In genomic region chr17:11704041-11704440, GRCh38 we compare ENCODE assay signal across 35 cellular contexts.
DNase-seq lines count a peak whose midpoint lies in the region; ATAC-seq and TF ChIP-seq lines count a peak whose summit lies in the region.
"Had no signal": no experiment of that assay in that cellular context is flagged by ENCODE, and none has a peak within 500 bp of the region (broad histone marks: within the 10 kb centered on the region; RNA-seq: fewer than 3 reads in every experiment).

No MANE protein-coding gene starts in this region.

- CTCF ChIA-PET in MCF 10A (lab: Yijun Ruan, JAX) = no interaction called here

- H3K4me3 ChIP-seq in breast epithelium (no peak overlapping the region), esophagus muscularis mucosa (no peak overlapping the region), neuronal stem cell (ENCODE audit: low read length in 2 of 2) (no peak overlapping the region)
- H3K4me3 ChIP-seq: A549; BLaER1; BLaER1 treated with 17β-estradiol and CSF1 and Interleukin-3, amounts not matched to agents 10 nM and 100 nM had no signal

- no peaks in the 10 kb centered on the region for H3K9me3 Mint-ChIP-seq in MCF 10A (ENCODE audit: unreplicated experiment)
- no peaks in the 10 kb centered on the region for H3K9me3 Mint-ChIP-seq in H9
- peaks cover 9% of the 10 kb centered on the region for H3K9me3 Mint-ChIP-seq in activated naive CD8-positive, alpha-beta T cell treated with anti-CD3 and anti-CD28 coated beads, Interleukin-2, amount 50 U/mL, for 24 hours

- POLR2A ChIA-PET in MCF 10A (lab: Yijun Ruan, JAX) = interaction anchor here (0.6 to 1.1 kb wide), 2 partner anchors 240 to 529 kb away, joined by 3 to 4 read pairs; no protein-coding TSS in a partner anchor

- H3K79me2 ChIP-seq in H9 (ENCODE audit: insufficient read depth, low read length) = no peaks in the 10 kb centered on the region

- no peak overlapping the region for H2BK20ac ChIP-seq in H9 (ENCODE audit: low read depth, low read length, poor library complexity, severe bottlenecking)

- H3K4me1 ChIP-seq in breast epithelium (no peaks in the 10 kb centered on the region), H9 (ENCODE audit: insufficient read depth, low read length) (peaks cover 4% of the 10 kb centered on the region; the same call in 1 of the 2 replicates), esophagus muscularis mucosa (peaks cover 0 to 8% (median 0%) of the 10 kb centered on the region in 4 donors), neuronal stem cell (ENCODE audit: control insufficient read depth in 2 of 2, insufficient read depth in 1 of 2, low read depth in 1 of 2, low read length in 2 of 2) (no peaks in the 10 kb centered on the region)
- H3K4me1 ChIP-seq: A549, BE2C, BLaER1, Caco-2 had no signal

- no peaks in the 10 kb centered on the region for H3K36me3 ChIP-seq in breast epithelium
- H3K36me3 ChIP-seq in esophagus muscularis mucosa = no peaks in the 10 kb centered on the region
- H3K36me3 ChIP-seq in neuronal stem cell (replicated peaks in 1 of 2; ENCODE audit: control insufficient read depth in 2 of 2, insufficient read depth in 2 of 2, low read length in 2 of 2) = no peaks in the 10 kb centered on the region
- H3K36me3 ChIP-seq: BE2C; BLaER1; BLaER1 treated with 17β-estradiol and CSF1 and Interleukin-3, amounts not matched to agents 10 nM and 100 nM had no signal

- H3K14ac ChIP-seq in H9 (ENCODE audit: insufficient read depth, low read length) (0 out of 2 replicates have a peak overlapping the region, but pooled peaks have one; percentile 8), neuronal stem cell (ENCODE audit: low read length) (no peak overlapping the region)

- H3K27ac ChIP-seq in breast epithelium (no peak overlapping the region), H9 (ENCODE audit: insufficient read length, low read depth, low read length) (no peak overlapping the region), esophagus muscularis mucosa (replicated peaks in 1 of 4) (no peak overlapping the region), neuronal stem cell (replicated peaks; ENCODE audit: low read length) (no peak overlapping the region)
- H3K27ac ChIP-seq: 22Rv1; A549; BLaER1; BLaER1 treated with 17β-estradiol and CSF1 and Interleukin-3, amounts not matched to agents 10 nM and 100 nM; C4-2B had no signal

- intact Hi-C loops in MCF 10A (cut with micrococcal nuclease) (no loop called here), breast epithelium (cut with DNase I; ENCODE audit: low total_unique reads) (no loop called here), esophagus muscularis mucosa (cut with DNase I) (no loop called here)

- H3T11ph ChIP-seq in H9 (ENCODE audit: low read length) = no peak overlapping the region

- peak overlapping the region; percentile 78 for H3K27ac Mint-ChIP-seq in MCF 10A (ENCODE audit: low read depth, unreplicated experiment)
- H3K27ac Mint-ChIP-seq in H9 = no peak overlapping the region
- no peak overlapping the region for H3K27ac Mint-ChIP-seq in activated naive CD8-positive, alpha-beta T cell treated with anti-CD3 and anti-CD28 coated beads, Interleukin-2, amount 50 U/mL, for 24 hours
- H3K27ac Mint-ChIP-seq: B cell; CD14-positive monocyte; CD4-positive, alpha-beta memory T cell; CD4-positive, alpha-beta T cell; CD4-positive, CD25-positive, alpha-beta regulatory T cell; CD8-positive, alpha-beta memory T cell; CD8-positive, alpha-beta T cell had no signal

- H4K5ac ChIP-seq in H9 (ENCODE audit: insufficient read length, low read depth, low read length) = no peak overlapping the region

- H3K4me2 ChIP-seq in H9 (ENCODE audit: insufficient read depth, insufficient read length, low read length) (no peak overlapping the region), neuronal stem cell (ENCODE audit: insufficient read depth, low read length, poor library complexity, severe bottlenecking) (no peak overlapping the region)
- H3K4me2 ChIP-seq: A549; BLaER1; BLaER1 treated with 17β-estradiol and CSF1 and Interleukin-3, amounts not matched to agents 10 nM and 100 nM had no signal

- no peak for TF ChIP-seq EP300 in esophagus muscularis mucosa (IDR thresholded peaks at IDR 0.05)

- H3K23ac ChIP-seq in H9 (ENCODE audit: insufficient read length, low read depth, low read length) (no peak overlapping the region), neuronal stem cell (ENCODE audit: low read depth, low read length, poor library complexity) (peak overlapping the region; percentile 11)

- DNase-seq in MCF 10A (ENCODE audit: unreplicated experiment) = no peak
- no peak for DNase-seq in breast epithelium (ENCODE audit: low spot score in 2 of 2)
- DNase-seq in H9 = no peak
- peak; percentile 90 for DNase-seq in esophagus muscularis mucosa (ENCODE audit: extremely low spot score)
- no peak for DNase-seq in neuronal stem cell (ENCODE audit: low spot score)
- no peak for DNase-seq in activated naive CD8-positive, alpha-beta T cell treated with anti-CD3 and anti-CD28 coated beads, Interleukin-2, amount 50 U/mL, for 24 hours
- no peak for DNase-seq in NCI-H226
- DNase-seq: 8988T; ACHN; AML-193; BE2C; C1 segment of cervical spinal cord; Caco-2; Calu3; CD4-positive, alpha-beta memory T cell; CD4-positive, alpha-beta T cell; CD4-positive, CD25-positive, alpha-beta regulatory T cell; CD8-positive, alpha-beta memory T cell; CD8-positive, alpha-beta T cell; COR-L47; DMS 273 treated with DMSO at 0.1 percent for 48 hours; DMS153; DMS53; DMS79; DMS79 treated with DMSO at 0.1 percent for 48 hours; DND-41; EL had no signal

- H3K4me1 Mint-ChIP-seq in MCF 10A (ENCODE audit: insufficient read depth, unreplicated experiment) (peaks cover 18% of the 10 kb centered on the region), H9 (peaks cover 9 to 11% of the 10 kb centered on the region in 2 experiments)
- no peaks in the 10 kb centered on the region for H3K4me1 Mint-ChIP-seq in activated naive CD8-positive, alpha-beta T cell treated with anti-CD3 and anti-CD28 coated beads, Interleukin-2, amount 50 U/mL, for 24 hours
- H3K4me1 Mint-ChIP-seq: B cell; CD14-positive monocyte; CD4-positive, CD25-positive, alpha-beta regulatory T cell; CD8-positive, alpha-beta memory T cell had no signal

- no CpG with 5 or more reads among the region's 3 CpGs for WGBS in H9 (ENCODE audit: extremely low coverage, insufficient read length, low lambda C conversion rate)
- WGBS in esophagus muscularis mucosa = 95% methylated on average over 3 of the region's 3 CpGs
- WGBS in neuronal stem cell (ENCODE audit: extremely low coverage in 2 of 2, insufficient read length in 2 of 2, insufficient replicate concordance in 1 of 2), 2 donors = no CpG with 5 or more reads among the region's 3 CpGs

- H4K91ac ChIP-seq in H9 (ENCODE audit: insufficient read length, low read depth, low read length) (no peak overlapping the region), neuronal stem cell (ENCODE audit: low read depth, low read length, poor library complexity) (no peak overlapping the region)

- H3K27me3 ChIP-seq in breast epithelium = no peaks in the 10 kb centered on the region
- H3K27me3 ChIP-seq in H9 (ENCODE audit: insufficient read depth, low read length) = no peaks in the 10 kb centered on the region
- peaks cover 0 to 4% (median 0%) of the 10 kb centered on the region in 4 donors for H3K27me3 ChIP-seq in esophagus muscularis mucosa
- no peaks in the 10 kb centered on the region for H3K27me3 ChIP-seq in neuronal stem cell (ENCODE audit: control insufficient read depth in 3 of 3, insufficient read depth in 3 of 3, low read depth in 1 of 3, low read length in 3 of 3)
- H3K27me3 ChIP-seq: BE2C; BLaER1; BLaER1 treated with 17β-estradiol and CSF1 and Interleukin-3, amounts not matched to agents 10 nM and 100 nM had no signal

- no peaks in the 10 kb centered on the region for H3K23me2 ChIP-seq in H9 (ENCODE audit: insufficient read length, low read depth, low read length, poor library complexity, severe bottlenecking)

- TF ChIP-seq POLR2A in breast epithelium (IDR thresholded peaks at IDR 0.05) = no peak
- no peak for TF ChIP-seq POLR2A in esophagus muscularis mucosa (IDR thresholded peaks at IDR 0.05; ENCODE audit: low read depth)

- no peak overlapping the region for H2BK12ac ChIP-seq in H9 (ENCODE audit: insufficient read length, low read depth, low read length)
- H2BK12ac ChIP-seq in neuronal stem cell (ENCODE audit: low read length) = no peak overlapping the region

- no TSS peak for BruUV-seq in MCF 10A (replicated peaks; lab: Mats Ljungman, UMichigan)

- H3K27me3 Mint-ChIP-seq in MCF 10A (ENCODE audit: insufficient read depth, unreplicated experiment) = no peaks in the 10 kb centered on the region
- H3K27me3 Mint-ChIP-seq in H9 (ENCODE audit: low read depth) = no peaks in the 10 kb centered on the region
- H3K27me3 Mint-ChIP-seq in activated naive CD8-positive, alpha-beta T cell treated with anti-CD3 and anti-CD28 coated beads, Interleukin-2, amount 50 U/mL, for 24 hours = no peaks in the 10 kb centered on the region
- H3K27me3 Mint-ChIP-seq: B cell; CD4-positive, alpha-beta T cell; CD4-positive, CD25-positive, alpha-beta regulatory T cell; CD8-positive, alpha-beta memory T cell had no signal

- H2BK120ac ChIP-seq in H9 (ENCODE audit: low read depth, low read length, poor library complexity, severe bottlenecking) = no peak overlapping the region
- no peak overlapping the region for H2BK120ac ChIP-seq in neuronal stem cell (ENCODE audit: low read depth, low read length)

- ATAC-seq in activated naive CD8-positive, alpha-beta T cell treated with anti-CD3 and anti-CD28 coated beads, Interleukin-2, amount 50 U/mL, for 24 hours = no peak
- no peak for ATAC-seq in HG03520 (IDR thresholded peaks at IDR 0.05; ENCODE audit: unreplicated experiment)
- ATAC-seq: A549; CD8-positive, alpha-beta T cell had no signal

- TF ChIP-seq CTCF in MCF 10A (IDR thresholded peaks at IDR 0.05; ENCODE audit: unreplicated experiment) = no peak
- no peak for TF ChIP-seq CTCF in breast epithelium (IDR thresholded peaks at IDR 0.05)
- no peak for TF ChIP-seq CTCF in H9 (conservative IDR thresholded peaks at IDR 0.05)
- TF ChIP-seq CTCF in esophagus muscularis mucosa (IDR thresholded peaks at IDR 0.05) = no peak

- H3K9me3 ChIP-seq in breast epithelium = no peaks in the 10 kb centered on the region
- H3K9me3 ChIP-seq in H9 (ENCODE audit: control insufficient read depth, low read depth, low read length) = no peaks in the 10 kb centered on the region
- H3K9me3 ChIP-seq in esophagus muscularis mucosa = no peaks in the 10 kb centered on the region
- no peaks in the 10 kb centered on the region for H3K9me3 ChIP-seq in neuronal stem cell (replicated peaks in 1 of 2; ENCODE audit: control insufficient read depth in 2 of 2, insufficient read depth in 1 of 2, low read depth in 1 of 2, low read length in 2 of 2)
- H3K9me3 ChIP-seq: A549; BE2C; BLaER1; BLaER1 treated with 17β-estradiol and CSF1 and Interleukin-3, amounts not matched to agents 10 nM and 100 nM; Caco-2 had no signal

- H3K79me1 ChIP-seq in H9 (ENCODE audit: insufficient read depth, low read depth, low read length, poor library complexity, severe bottlenecking) = no peaks in the 10 kb centered on the region
- no peaks in the 10 kb centered on the region for H3K79me1 ChIP-seq in neuronal stem cell (ENCODE audit: low read depth, low read length)

- no peak overlapping the region for H2AFZ ChIP-seq in H9 (ENCODE audit: low read length)
- no peak overlapping the region for H2AFZ ChIP-seq in neuronal stem cell (ENCODE audit: low read length)

- H3K36me3 Mint-ChIP-seq in MCF 10A (ENCODE audit: insufficient read depth, unreplicated experiment) (no peaks in the 10 kb centered on the region), H9 (ENCODE audit: insufficient read depth in 1 of 3, low read depth in 3 of 3) (peaks cover 0 to 2% (median 0%) of the 10 kb centered on the region in 3 experiments; a peak in 1 of 7 replicates)
- no peaks in the 10 kb centered on the region for H3K36me3 Mint-ChIP-seq in activated naive CD8-positive, alpha-beta T cell treated with anti-CD3 and anti-CD28 coated beads, Interleukin-2, amount 50 U/mL, for 24 hours (ENCODE audit: low read depth)
- H3K36me3 Mint-ChIP-seq: CD14-positive monocyte; CD4-positive, alpha-beta memory T cell; CD4-positive, CD25-positive, alpha-beta regulatory T cell; CD8-positive, alpha-beta memory T cell; CD8-positive, alpha-beta T cell had no signal

- no peak overlapping the region for H3K56ac ChIP-seq in H9 (ENCODE audit: insufficient read length, low read depth, low read length)

- no peaks in the 10 kb centered on the region for H4K20me1 ChIP-seq in H9 (ENCODE audit: control insufficient read depth, insufficient read depth, insufficient read length)
- H4K20me1 ChIP-seq: BLaER1; BLaER1 treated with 17β-estradiol and CSF1 and Interleukin-3, amounts not matched to agents 10 nM and 100 nM had no signal

- H2BK5ac ChIP-seq in H9 (ENCODE audit: insufficient read length, low read length) = no peak overlapping the region
- H2BK5ac ChIP-seq in neuronal stem cell (ENCODE audit: low read length) = no peak overlapping the region

- H4K8ac ChIP-seq in H9 (replicated peaks; ENCODE audit: insufficient read length, low read depth, low read length) (peak overlapping the region; percentile 54), neuronal stem cell (ENCODE audit: low read depth, low read length) (no peak overlapping the region)

- H3K4me3 Mint-ChIP-seq in MCF 10A (ENCODE audit: unreplicated experiment) (no peak overlapping the region), H9 (no peak overlapping the region)
- no peak overlapping the region for H3K4me3 Mint-ChIP-seq in activated naive CD8-positive, alpha-beta T cell treated with anti-CD3 and anti-CD28 coated beads, Interleukin-2, amount 50 U/mL, for 24 hours
- H3K4me3 Mint-ChIP-seq: B cell; CD4-positive, alpha-beta memory T cell; CD4-positive, alpha-beta T cell; CD4-positive, CD25-positive, alpha-beta regulatory T cell; CD8-positive, alpha-beta memory T cell; CD8-positive, alpha-beta T cell had no signal

- H3K9ac ChIP-seq in H9 (ENCODE audit: extremely low read depth, insufficient read length, low read length) (no peak overlapping the region), neuronal stem cell (ENCODE audit: low read depth, low read length, poor library complexity) (no peak overlapping the region)
- H3K9ac ChIP-seq: BLaER1; BLaER1 treated with 17β-estradiol and CSF1 and Interleukin-3, amounts not matched to agents 10 nM and 100 nM had no signal

- no peak overlapping the region for H3K4ac ChIP-seq in H9 (ENCODE audit: low read depth, low read length)
- H3K4ac ChIP-seq in neuronal stem cell (ENCODE audit: low read length) = no peak overlapping the region

- H3K18ac ChIP-seq in H9 (ENCODE audit: insufficient read length, low read depth, low read length) = no peak overlapping the region
- H3K18ac ChIP-seq in neuronal stem cell (ENCODE audit: low read length) = no peak overlapping the region

- H2AK5ac ChIP-seq in H9 (ENCODE audit: insufficient read length, low read length) (no peak overlapping the region), neuronal stem cell (ENCODE audit: low read depth, low read length) (no peak overlapping the region)

- H2BK15ac ChIP-seq in H9 (ENCODE audit: low read depth, low read length) = no peak overlapping the region
- H2BK15ac ChIP-seq in neuronal stem cell (ENCODE audit: low read length) = no peak overlapping the region
